13 cellular contexts compared by ENCODE assay signal in the genomic region with DNA sequence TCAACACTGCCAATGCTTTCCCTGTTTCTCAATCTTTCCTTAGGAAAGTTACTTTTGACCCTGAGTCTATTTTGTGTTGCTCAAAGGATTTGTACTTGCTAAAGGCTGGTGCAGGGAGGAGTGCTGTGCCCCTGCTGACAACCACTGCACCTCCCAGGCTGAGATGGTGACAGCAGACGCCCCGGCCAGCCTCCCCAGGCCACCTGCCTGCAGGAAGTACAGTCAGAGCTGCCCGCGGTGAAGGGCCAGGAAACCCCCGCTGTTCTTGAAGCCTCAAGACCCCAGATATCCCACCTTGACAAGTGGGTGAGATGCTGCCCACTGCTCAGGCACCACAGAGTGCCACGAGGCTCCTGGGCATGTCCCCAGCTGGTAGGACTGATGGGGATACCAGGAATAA. TPM values are rescaled to one million over a fixed set of nuclear protein-coding genes. Genes with fewer than 3 reads are reported as not detected.
"Had no signal": no experiment of that assay in that cellular context is flagged by ENCODE, and none has a peak within 500 bp of the region (broad histone marks: within the 10 kb centered on the region; RNA-seq: fewer than 3 reads in every experiment).

No MANE protein-coding gene starts in this region.

- ATAC-seq: heart left ventricle, pancreas had no signal

- H3K4me1 ChIP-seq: pancreas, transverse colon had no signal

- H3K9me3 ChIP-seq: heart left ventricle, pancreas, transverse colon had no signal

- H3K36me3 ChIP-seq: pancreas, transverse colon had no signal

- H3K36me3 Mint-ChIP-seq: activated naive CD8-positive, alpha-beta T cell treated with anti-CD3 and anti-CD28 coated beads, Interleukin-2, amount 10 ng/mL, durations not matched to agents 7 days and 5 days had no signal

- H3K9me3 Mint-ChIP-seq: activated naive CD8-positive, alpha-beta T cell treated with anti-CD3 and anti-CD28 coated beads, Interleukin-2, amount 10 ng/mL, durations not matched to agents 7 days and 5 days; dendritic cell treated with granulocyte-macrophage colony-stimulating factor and Interleukin-4, amounts not matched to agents 40 ng/mL and 50 ng/mL, for 4 days had no signal

- H3K27me3 ChIP-seq: heart left ventricle, pancreas, transverse colon had no signal

- H3K4me3 ChIP-seq: heart left ventricle, pancreas, transverse colon had no signal

- H3K27me3 Mint-ChIP-seq: activated naive CD8-positive, alpha-beta T cell treated with anti-CD3 and anti-CD28 coated beads, Interleukin-2, amount 10 ng/mL, durations not matched to agents 7 days and 5 days had no signal

- DNase-seq: activated CD4-positive, alpha-beta T cell treated with anti-CD3 and anti-CD28 coated beads, Interleukin-2, amount 50 U/mL, for 48 hours; activated CD4-positive, CD25-positive, alpha-beta regulatory T cell treated with anti-CD3 and anti-CD28 coated beads, Interleukin-2, amount 50 U/mL, for 72 hours; activated naive CD8-positive, alpha-beta T cell treated with anti-CD3 and anti-CD28 coated beads, Interleukin-2, amount 10 ng/mL, durations not matched to agents 7 days and 5 days; aorta; heart left ventricle; left cardiac atrium; pancreas; stimulated activated CD4-positive, alpha-beta T cell treated with anti-CD3 and anti-CD28 coated beads, Interleukin-12 subunit alpha, Interleukin-12 subunit beta, amount 100 ng/mL, for 4 hours; stimulated activated CD4-positive, alpha-beta T cell treated with anti-CD3 and anti-CD28 coated beads, Interleukin-2, amount 100 ng/mL, for 24 hours; transverse colon had no signal

- H3K27ac ChIP-seq: pancreas, transverse colon had no signal

- H3K27ac Mint-ChIP-seq: dendritic cell treated with granulocyte-macrophage colony-stimulating factor and Interleukin-4, amounts not matched to agents 40 ng/mL and 50 ng/mL, for 4 days had no signal

- H3K4me3 Mint-ChIP-seq: dendritic cell treated with granulocyte-macrophage colony-stimulating factor and Interleukin-4, amounts not matched to agents 40 ng/mL and 50 ng/mL, for 4 days had no signal

- FAIRE-seq: frontal cortex, pancreas had no signal

RNA-seq across cellular contexts. Expression of a gene that starts 44.2 kb away (rescaled TPM):
- total RNA-seq: activated naive CD8-positive, alpha-beta T cell treated with anti-CD3 and anti-CD28 coated beads, Interleukin-2, amount 10 ng/mL, durations not matched to agents 7 days and 5 days; epithelial cell of proximal tubule had no signal
